Comparison of ENCODE assay signal across 8 cellular contexts in the genomic region with DNA sequence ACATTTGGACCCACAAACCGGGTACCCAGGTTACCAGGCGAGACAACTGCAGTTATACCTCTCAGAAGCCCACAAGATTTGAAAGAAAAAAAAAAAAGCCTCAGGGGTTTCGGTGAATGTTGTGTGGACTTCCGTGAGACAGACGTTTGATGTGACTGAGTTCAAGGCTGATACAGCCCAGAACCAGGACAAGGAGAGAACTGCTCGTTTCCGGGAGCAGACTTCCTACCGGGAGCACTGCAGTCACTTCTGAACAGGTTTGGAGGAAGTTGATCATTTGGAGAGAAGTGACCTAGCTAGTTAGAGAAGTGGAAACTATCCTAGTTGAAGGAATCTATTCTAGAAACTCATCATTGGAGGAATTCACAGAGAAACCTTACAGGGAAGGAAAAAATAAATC. TPM values are rescaled to one million over a fixed set of nuclear protein-coding genes. Genes with fewer than 3 reads are reported as not detected.
A peak's percentile ranks its signal among the peaks of the same experiment; 100 is the strongest.
DNase-seq lines count a peak whose midpoint lies in the region; ATAC-seq and TF ChIP-seq lines count a peak whose summit lies in the region.

No MANE protein-coding gene starts in this region.

- POLR2A ChIA-PET in Caco-2 (lab: Charles Lee) = no interaction called here

- H2AFZ ChIP-seq in OCI-LY3 (ENCODE audit: low read depth, low read length) (no peak overlapping the region), parathyroid adenoma (peak overlapping the region; percentile 97)

- no peaks in the 10 kb centered on the region for H4K20me1 ChIP-seq in OCI-LY3 (ENCODE audit: insufficient read depth, low read length)

- CTCF ChIA-PET in Caco-2 (lab: Charles Lee) = interaction anchor here (0.8 to 1.3 kb wide), 3 partner anchors 12 to 55 kb away, joined by 3 to 7 read pairs (median 3); a partner anchor contains a TSS

- peak overlapping the region; percentile 93 for H3K4me2 ChIP-seq in OCI-LY3 (ENCODE audit: low read length)
- peak overlapping the region; percentile 76 for H3K4me2 ChIP-seq in parathyroid adenoma (ENCODE audit: low read length)

- H3K9me3 Mint-ChIP-seq in Caco-2 (ENCODE audit: unreplicated experiment) = no peaks in the 10 kb centered on the region

- no TSS peak for BruUV-seq in Caco-2 (replicated peaks; lab: Mats Ljungman, UMichigan)

- H3K79me2 ChIP-seq in OCI-LY3 (ENCODE audit: low read length) = peaks cover 11% of the 10 kb centered on the region
- H3K79me2 ChIP-seq in parathyroid adenoma = peaks cover 6% of the 10 kb centered on the region

- H3K4me1 ChIP-seq in Caco-2 (peaks cover 28% of the 10 kb centered on the region), OCI-LY3 (ENCODE audit: low read length) (peaks cover 36% of the 10 kb centered on the region), parathyroid adenoma (peaks cover 15% of the 10 kb centered on the region)
- H3K4me1 ChIP-seq in effector memory CD4-positive, alpha-beta T cell (ENCODE audit: control insufficient read depth, insufficient read depth, low read length, poor library complexity, severe bottlenecking) = peaks cover 55% of the 10 kb centered on the region

- H3K27ac ChIP-seq in OCI-LY3 (ENCODE audit: low read length) = no peak overlapping the region
- H3K27ac ChIP-seq in effector memory CD4-positive, alpha-beta T cell (ENCODE audit: insufficient read depth, low read length, poor library complexity, severe bottlenecking) = peak overlapping the region; percentile 86
- peak overlapping the region; percentile 87 for H3K27ac ChIP-seq in parathyroid adenoma

- no peaks in the 10 kb centered on the region for H3K27me3 Mint-ChIP-seq in Caco-2 (ENCODE audit: insufficient read depth, unreplicated experiment)

- TF ChIP-seq CTCF in Caco-2 (IDR thresholded peaks at IDR 0.05; ENCODE audit: insufficient read depth in 1 of 2, low read depth in 1 of 2, low read length in 1 of 2, severe bottlenecking in 1 of 2, unreplicated experiment in 1 of 2) = no peak
- TF ChIP-seq CTCF in OCI-LY3 (IDR thresholded peaks at IDR 0.05; ENCODE audit: low read depth, low read length) = no peak
- TF ChIP-seq CTCF in parathyroid adenoma (IDR thresholded peaks at IDR 0.05) = no peak

- H3K27me3 ChIP-seq in Caco-2 (replicated peaks; ENCODE audit: control insufficient read depth, insufficient read depth, low read length) = no peaks in the 10 kb centered on the region
- no peaks in the 10 kb centered on the region for H3K27me3 ChIP-seq in OCI-LY3 (ENCODE audit: low read depth, low read length)
- H3K27me3 ChIP-seq in effector memory CD4-positive, alpha-beta T cell (replicated peaks; ENCODE audit: control insufficient read depth, insufficient read depth, low read length, poor library complexity, severe bottlenecking) = no peaks in the 10 kb centered on the region
- no peaks in the 10 kb centered on the region for H3K27me3 ChIP-seq in parathyroid adenoma (ENCODE audit: control insufficient read depth, insufficient read depth, low read length)

- peak overlapping the region; percentile 73 for H3K4me3 ChIP-seq in Caco-2 (ENCODE audit: low read depth, low read length)
- peak overlapping the region; percentile 84 for H3K4me3 ChIP-seq in OCI-LY3 (ENCODE audit: low read length)
- H3K4me3 ChIP-seq in effector memory CD4-positive, alpha-beta T cell (ENCODE audit: insufficient read depth, low read depth, low read length, poor library complexity, severe bottlenecking) = peak overlapping the region; percentile 84
- peak overlapping the region; percentile 70 for H3K4me3 ChIP-seq in parathyroid adenoma (ENCODE audit: low read depth, low read length)

- peaks cover 44% of the 10 kb centered on the region for H3K4me1 Mint-ChIP-seq in Caco-2 (ENCODE audit: low read depth, unreplicated experiment)

- H3K36me3 ChIP-seq in Caco-2 (ENCODE audit: control insufficient read depth, insufficient read depth, low read length) (no peaks in the 10 kb centered on the region), OCI-LY3 (replicated peaks; ENCODE audit: low read depth, low read length) (peaks cover 17% of the 10 kb centered on the region), parathyroid adenoma (ENCODE audit: control insufficient read depth, insufficient read depth, low read length) (no peaks in the 10 kb centered on the region)
- peaks cover 2% of the 10 kb centered on the region for H3K36me3 ChIP-seq in effector memory CD4-positive, alpha-beta T cell (ENCODE audit: control insufficient read depth, insufficient read depth, low read length)

- peaks cover 36% of the 10 kb centered on the region for H3K36me3 Mint-ChIP-seq in Caco-2 (ENCODE audit: insufficient read depth, unreplicated experiment)

- no peak for ATAC-seq in HG03439 (IDR thresholded peaks at IDR 0.05; ENCODE audit: unreplicated experiment)
- ATAC-seq in GM18867 (IDR thresholded peaks at IDR 0.05; ENCODE audit: unreplicated experiment) = no peak
- no peak for ATAC-seq in GM19397 (IDR thresholded peaks at IDR 0.05; ENCODE audit: unreplicated experiment)

- intact Hi-C loops in Caco-2 (cut with micrococcal nuclease; ENCODE audit: unreplicated experiment) = loop anchor here (5.0 kb wide), 1 partner anchor 49 kb away; a partner anchor contains a TSS

- H3K27ac Mint-ChIP-seq in Caco-2 (ENCODE audit: unreplicated experiment) = peak overlapping the region; percentile 81

- peak overlapping the region; percentile 87 for H3K4me3 Mint-ChIP-seq in Caco-2 (ENCODE audit: unreplicated experiment)

- H3K9ac ChIP-seq in OCI-LY3 (ENCODE audit: low read length) (0 out of 2 replicates have a peak overlapping the region, but pooled peaks have one; percentile 82), parathyroid adenoma (no peak overlapping the region)

- DNase-seq in Caco-2 = no peak
- DNase-seq in effector memory CD4-positive, alpha-beta T cell = peak in 1 of 3 donors; percentile 6
- no peak for DNase-seq in SHP77 treated with DMSO at 0.1 percent for 48 hours (lab: John Stamatoyannopoulos, UW)

- H3K9me3 ChIP-seq in Caco-2 (no peaks in the 10 kb centered on the region), OCI-LY3 (ENCODE audit: insufficient read depth, low read length) (no peaks in the 10 kb centered on the region), parathyroid adenoma (ENCODE audit: control insufficient read depth, low read length) (no peaks in the 10 kb centered on the region)
- H3K9me3 ChIP-seq in effector memory CD4-positive, alpha-beta T cell (ENCODE audit: control insufficient read depth, low read length) = no peaks in the 10 kb centered on the region

RNA-seq across cellular contexts. Expression of a gene that starts 0.8 kb away (rescaled TPM):
- total RNA-seq in Caco-2 (2022) = 96.4 and 103 TPM in 2 replicates

RNA-seq across cellular contexts. Expression of a gene that starts 3.3 kb away (rescaled TPM):
- total RNA-seq in Caco-2 (2022) = 18.2 and 19.3 TPM in 2 replicates

RNA-seq across cellular contexts. Expression of a gene that starts 13.0 kb away (rescaled TPM):
- total RNA-seq in Caco-2 (2022) = 5.6 and 7.1 TPM in 2 replicates

RNA-seq across cellular contexts. Expression of a gene that starts 26.0 kb away (rescaled TPM):
- total RNA-seq in Caco-2 (2022) = not detected in 2 replicates

RNA-seq across cellular contexts. Expression of a gene that starts 51.3 kb away (rescaled TPM):
- 25.5 and 26.9 TPM in 2 replicates for total RNA-seq in Caco-2 (2022)
